9 cellular contexts compared by ENCODE assay signal in genomic region chr12:19431407-19432308, GRCh38. TPM values are rescaled to one million over a fixed set of nuclear protein-coding genes. Genes with fewer than 3 reads are reported as not detected.
DNase-seq lines count a peak whose midpoint lies in the region; ATAC-seq, FAIRE-seq and TF ChIP-seq lines count a peak whose summit lies in the region.
"Had no signal": no experiment of that assay in that cellular context is flagged by ENCODE, and none has a peak within 500 bp of the region (broad histone marks: within the 10 kb centered on the region; RNA-seq: fewer than 3 reads in every experiment).

No MANE protein-coding gene starts in this region.

- peak; percentile 4 to 16 for DNase-seq in activated CD4-positive, alpha-beta T cell treated with anti-CD3 and anti-CD28 coated beads, Interleukin-2, amount 50 U/mL, for 24 hours (ENCODE audit: low read depth in 1 of 2, low spot score in 1 of 2)
- peak; percentile 36 to 62 for DNase-seq in foreskin fibroblast
- no peak for DNase-seq in suprapubic skin (ENCODE audit: low spot score in 2 of 2)
- no peak for DNase-seq in small intestine
- no peak for DNase-seq in spleen

- no peaks in the 10 kb centered on the region for H3K36me3 ChIP-seq in ACC112 (ENCODE audit: insufficient read depth, low read length)
- no peaks in the 10 kb centered on the region for H3K36me3 ChIP-seq in suprapubic skin
- H3K36me3 ChIP-seq in small intestine (ENCODE audit: control insufficient read depth in 2 of 2, insufficient read depth in 2 of 2, low read length in 2 of 2) = no peaks in the 10 kb centered on the region
- H3K36me3 ChIP-seq in spleen = no peaks in the 10 kb centered on the region

- ATAC-seq in GM18502 (IDR thresholded peaks at IDR 0.05; ENCODE audit: poor library complexity, unreplicated experiment) (peak; percentile 71), HG03354 (IDR thresholded peaks at IDR 0.05; ENCODE audit: poor library complexity, severe bottlenecking, unreplicated experiment) (peak; percentile 62)

- H3K27me3 ChIP-seq in ACC112 (ENCODE audit: insufficient read depth, low read length) (no peaks in the 10 kb centered on the region), suprapubic skin (no peaks in the 10 kb centered on the region), small intestine (ENCODE audit: control insufficient read depth in 2 of 2, insufficient read depth in 2 of 2, low read length in 2 of 2) (no peaks in the 10 kb centered on the region), spleen (replicated peaks in 1 of 7) (no peaks in the 10 kb centered on the region)

- TF ChIP-seq POLR2A in suprapubic skin (IDR thresholded peaks at IDR 0.05) (no peak), spleen (IDR thresholded peaks at IDR 0.05) (no peak)

- intact Hi-C loops in spleen (cut with DNase I; ENCODE audit: low total_unique reads) = no loop called here

- H3K4me1 ChIP-seq in ACC112 (ENCODE audit: control insufficient read depth, insufficient read depth, low read length, unreplicated experiment) = peaks cover 10% of the 10 kb centered on the region
- peaks cover 16% of the 10 kb centered on the region for H3K4me1 ChIP-seq in suprapubic skin
- no peaks in the 10 kb centered on the region for H3K4me1 ChIP-seq in small intestine (ENCODE audit: control insufficient read depth in 2 of 2, insufficient read depth in 1 of 2, low read depth in 1 of 2, low read length in 1 of 2)
- H3K4me1 ChIP-seq in spleen = peaks cover 0 to 7% (median 0%) of the 10 kb centered on the region in 6 donors

- H3K27ac ChIP-seq in ACC112 (ENCODE audit: low read depth, low read length) (peak overlapping the region; percentile 60), suprapubic skin (peak overlapping the region; percentile 21), small intestine (ENCODE audit: low read depth in 1 of 2, low read length in 1 of 2) (no peak overlapping the region), spleen (no peak overlapping the region)

- FAIRE-seq in small intestine (lab: Jason Lieb, UNC) = no peak
- FAIRE-seq: endometrium had no signal

- no peak for TF ChIP-seq CTCF in foreskin fibroblast (IDR thresholded peaks at IDR 0.05; ENCODE audit: low read depth, low read length)
- TF ChIP-seq CTCF in suprapubic skin (IDR thresholded peaks at IDR 0.05) = no peak
- no peak for TF ChIP-seq CTCF in spleen (IDR thresholded peaks at IDR 0.05 in 8 of 11, conservative IDR thresholded peaks at IDR 0.05 in 3 of 11)

- no peak overlapping the region for H2AFZ ChIP-seq in ACC112 (ENCODE audit: low read length, unreplicated experiment)

- H3K9me3 ChIP-seq in suprapubic skin (no peaks in the 10 kb centered on the region), small intestine (ENCODE audit: control insufficient read depth, low read depth) (no peaks in the 10 kb centered on the region), spleen (peaks cover 0 to 3% (median 1%) of the 10 kb centered on the region in 8 donors)

- 49% methylated on average over 5 of the region's 5 CpGs for WGBS in suprapubic skin
- WGBS in small intestine, 3 donors = 76 to 79% (median 77%) methylated on average over 5 of the region's 5 CpGs
- WGBS in spleen, 5 donors = 69 to 87% (median 80%) methylated on average over 5 of the region's 5 CpGs

- TF ChIP-seq EP300 in suprapubic skin (IDR thresholded peaks at IDR 0.05) = no peak

- no peaks in the 10 kb centered on the region for H3K79me2 ChIP-seq in ACC112 (ENCODE audit: control insufficient read depth, insufficient read depth, low read length, unreplicated experiment)

- H3K4me3 ChIP-seq in ACC112 (ENCODE audit: low read depth, low read length) (no peak overlapping the region), foreskin fibroblast (ENCODE audit: low read depth in 1 of 2, low read length in 2 of 2) (no peak overlapping the region), suprapubic skin (no peak overlapping the region), small intestine (ENCODE audit: low read depth in 1 of 2, low read length in 2 of 2) (no peak overlapping the region), spleen (no peak overlapping the region)

RNA-seq across cellular contexts. Expression of gene AEBP2, which starts 7.6 kb away (rescaled TPM):
- 10 to 100 TPM; 47.7 to 89.5 (median 56.7) TPM for total RNA-seq in suprapubic skin
- polyA plus RNA-seq in small intestine = 1 to 10 TPM; 9.2 to 9.7 (median 9.5) TPM
- 10 to 100 TPM; 35.7 to 53.4 (median 44.1) TPM for total RNA-seq in spleen
- polyA plus RNA-seq in spleen = 10 to 100 TPM; 11.4 to 13.5 (median 13.0) TPM

Comparison
In these comparisons a context has a peak if more than half of its experiments do, and no peak if none do; other contexts are left out.
1. H3K27ac ChIP-seq: peak in ACC112 (single experiment) and suprapubic skin (single experiment); none in small intestine (0 of 2) and spleen (0 of 8).
2. DNase-seq: peak in activated CD4-positive, alpha-beta T cell treated with anti-CD3 and anti-CD28 coated beads, Interleukin-2, amount 50 U/mL, for 24 hours (2 of 2) and foreskin fibroblast (2 of 2); none in suprapubic skin (0 of 2), small intestine (single experiment) and spleen (single experiment).